ENCODE assay signal across 8 cellular contexts in the genomic region with DNA sequence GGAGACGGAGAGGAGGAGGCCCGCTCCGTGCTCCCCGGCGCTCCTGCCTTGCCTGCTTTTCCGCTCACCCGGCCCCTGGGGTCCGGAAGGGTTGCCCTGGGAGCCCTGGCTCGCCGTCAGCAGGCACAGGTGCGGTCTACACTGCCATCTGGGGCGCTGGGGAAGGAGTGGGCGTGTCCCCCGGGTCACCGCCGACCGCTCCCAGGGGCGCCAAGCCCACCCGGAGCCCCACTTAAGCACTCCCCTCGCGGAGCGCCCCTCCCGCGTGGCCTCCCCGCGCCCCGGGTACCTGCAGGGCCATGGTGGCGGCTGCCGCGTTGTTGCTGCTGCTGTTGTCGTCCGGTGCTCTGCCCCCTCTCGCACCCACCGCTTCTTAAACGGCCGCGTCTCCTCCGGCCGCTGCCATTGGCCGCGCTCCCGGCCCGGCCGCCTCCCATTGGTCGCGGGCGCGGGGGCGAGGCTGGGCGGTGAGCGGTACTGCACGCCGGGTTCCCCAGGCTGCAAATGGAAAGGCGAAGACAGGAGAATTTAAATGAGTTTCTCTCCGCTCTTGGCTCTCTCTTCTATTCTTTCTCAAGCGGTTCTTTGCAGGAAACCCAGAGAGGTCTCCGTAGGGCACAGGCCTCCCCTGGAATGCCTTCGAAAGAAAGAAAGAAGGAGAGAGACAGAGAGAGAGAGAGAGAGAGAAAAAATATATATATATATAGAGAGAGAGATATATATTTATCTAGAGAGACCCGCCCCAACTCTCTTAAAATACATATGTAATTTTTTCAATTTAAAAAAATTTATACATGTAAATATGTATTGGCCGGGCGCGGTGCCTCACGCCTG. TPM values are rescaled to one million over a fixed set of nuclear protein-coding genes. Genes with fewer than 3 reads are reported as not detected.
DNase-seq lines count a peak whose midpoint lies in the region; ATAC-seq and TF ChIP-seq lines count a peak whose summit lies in the region.

A gene (minus strand): TSS at position 349 of the 834 bp plus-strand sequence. CDS start 48 bp downstream, at position 301.

- no peaks in the 10 kb centered on the region for H3K27me3 ChIP-seq in upper lobe of left lung

- H3K4me3 ChIP-seq in NB4 (ENCODE audit: low read depth, low read length) = peak within 1 kb of the TSS; percentile 52
- H3K4me3 ChIP-seq in upper lobe of left lung = peak within 1 kb of the TSS; percentile 43 to 69 (median 60)

- peak; percentile 44 for TF ChIP-seq POLR2A in NB4 (IDR thresholded peaks at IDR 0.05; ENCODE audit: extremely low read depth, insufficient read length)
- TF ChIP-seq POLR2A in upper lobe of left lung (IDR thresholded peaks at IDR 0.05) = no peak

- H3K27ac Mint-ChIP-seq in HFFc6 = no peak within 1 kb of the TSS
- no peak within 1 kb of the TSS for H3K27ac Mint-ChIP-seq in progenitor cell of endocrine pancreas

- H3K27ac ChIP-seq in upper lobe of left lung = peak within 1 kb of the TSS in 1 of 4 donors; percentile 41

- H3K4me3 Mint-ChIP-seq in HFFc6 (peak within 1 kb of the TSS; percentile 77), progenitor cell of endocrine pancreas (ENCODE audit: low read depth) (peak within 1 kb of the TSS; percentile 68)

- H3K36me3 Mint-ChIP-seq in HFFc6 (ENCODE audit: low read depth) (no peaks in the 10 kb centered on the region), progenitor cell of endocrine pancreas (ENCODE audit: insufficient read depth) (peaks cover 1% of the 10 kb centered on the region)

- ATAC-seq in left cardiac atrium (peak; percentile 97), upper lobe of left lung (ENCODE audit: low FRiP score in 2 of 2) (peak; percentile 93 to 97)

- H3K9me3 Mint-ChIP-seq in HFFc6 (no peaks in the 10 kb centered on the region), progenitor cell of endocrine pancreas (ENCODE audit: low read depth) (no peaks in the 10 kb centered on the region)

- H3K27me3 Mint-ChIP-seq in HFFc6 (ENCODE audit: insufficient read depth) (peaks cover 5% of the 10 kb centered on the region), progenitor cell of endocrine pancreas (peaks cover 10% of the 10 kb centered on the region)

- H3K9me3 ChIP-seq in upper lobe of left lung = no peaks in the 10 kb centered on the region

- H3K36me3 ChIP-seq in upper lobe of left lung = no peaks in the 10 kb centered on the region

- no peak for TF ChIP-seq CTCF in GM10266 (IDR thresholded peaks at IDR 0.05; ENCODE audit: control insufficient read depth, insufficient read depth, low read depth, missing control alignments)
- TF ChIP-seq CTCF in HFFc6 (IDR thresholded peaks at IDR 0.05) = peak; percentile 71
- no peak for TF ChIP-seq CTCF in NB4 (IDR thresholded peaks at IDR 0.05; ENCODE audit: low read depth, low read length)
- TF ChIP-seq CTCF in progenitor cell of endocrine pancreas (IDR thresholded peaks at IDR 0.05; ENCODE audit: unreplicated experiment) = peak; percentile 53
- TF ChIP-seq CTCF in upper lobe of left lung (IDR thresholded peaks at IDR 0.05) = peak; percentile 71 to 85 (median 76)

- peaks cover 20% of the 10 kb centered on the region for H3K4me1 Mint-ChIP-seq in HFFc6 (ENCODE audit: low read depth)
- H3K4me1 Mint-ChIP-seq in progenitor cell of endocrine pancreas (ENCODE audit: low read depth) = peaks cover 4% of the 10 kb centered on the region

- WGBS in upper lobe of left lung, 2 donors = 10 to 11% methylated on average over 32 to 34 of the region's 63 CpGs

- peaks cover 8 to 17% (median 11%) of the 10 kb centered on the region in 4 donors for H3K4me1 ChIP-seq in upper lobe of left lung

- DNase-seq in GM10266 (ENCODE audit: extremely low spot score) (peak; percentile 89), HFFc6 (peak; percentile 55), NB4 (ENCODE audit: low read depth) (peak; percentile 87), SW 1271 (lab: John Stamatoyannopoulos, UW) (peak; percentile 37 to 78), left cardiac atrium (peak; percentile 82), progenitor cell of endocrine pancreas (ENCODE audit: low spot score, unreplicated experiment) (peak; percentile 77), upper lobe of left lung (peak; percentile 78 to 96)
- DNase-seq in activated naive CD8-positive, alpha-beta T cell treated with anti-CD3 and anti-CD28 coated beads, Interleukin-2, amount 50 U/mL, for 16 hours (ENCODE audit: low read depth, low spot score) = peak; percentile 54

- intact Hi-C loops in left cardiac atrium (cut with DNase I) = no loop called here

- no peak for TF ChIP-seq EP300 in upper lobe of left lung (IDR thresholded peaks at IDR 0.05)

RNA-seq across cellular contexts. Expression of the gene that starts here (rescaled TPM):
- under 1 TPM; 0.54 to 0.96 (median 0.80) TPM for total RNA-seq in HFFc6 (2021; fragmentation: NEBNext Ultra II Directional; extraction: Animal tissue kit (Norgen Biotek cat#: 25700))
- total RNA-seq in left cardiac atrium = under 1 TPM in 1 of 2 donors, not detected in 1; 0.21 TPM
- 10.5 and 10.7 TPM in 2 replicates for total RNA-seq in progenitor cell of endocrine pancreas
- total RNA-seq in upper lobe of left lung = 1 to 10 TPM in 1 of 6 donors, under 1 TPM in 3, not detected in 2; 0.46 to 2.4 (median 0.83) TPM

Comparison
In these comparisons a context has a peak if more than half of its experiments do, and no peak if none do; other contexts are left out.
1. Peak in DNase-seq in HFFc6; RNA of the gene not detected or under 1 TPM.
2. Peak in DNase-seq and ATAC-seq in left cardiac atrium; RNA of the gene not detected or under 1 TPM.
3. CTCF ChIP-seq: peak in HFFc6 (single experiment), progenitor cell of endocrine pancreas (single experiment) and upper lobe of left lung (6 of 6); none in GM10266 (single experiment) and NB4 (single experiment).
4. Peak in every context shown above with its lines, with median percentiles within 50 percentile points of each other: DNase-seq.